ENCODE assay signal across 32 cellular contexts in the genomic region with DNA sequence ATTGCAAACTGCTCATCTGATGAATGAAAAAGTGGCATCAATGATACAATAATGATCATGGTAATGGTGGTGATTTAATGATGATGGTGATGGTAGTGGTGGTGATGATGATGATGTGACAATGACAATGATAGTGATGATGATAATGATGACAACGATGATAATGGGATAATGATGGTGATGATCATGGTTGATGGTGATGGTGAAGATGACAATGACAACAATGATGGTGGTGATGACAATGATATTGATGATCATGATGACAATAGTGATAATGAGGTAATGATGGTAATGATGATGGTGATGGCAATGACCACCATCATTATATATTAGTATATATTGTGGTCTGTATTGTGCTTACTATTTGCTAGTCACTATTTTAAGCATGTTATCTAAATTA.
"Had no signal": no experiment of that assay in that cellular context is flagged by ENCODE, and none has a peak within 500 bp of the region (broad histone marks: within the 10 kb centered on the region; RNA-seq: fewer than 3 reads in every experiment).

No MANE protein-coding gene starts in this region.

- H3K9me3 ChIP-seq: adrenal gland had no signal

- H3K27ac ChIP-seq: adrenal gland, body of pancreas, brain microvascular endothelial cell, breast epithelium, VCaP had no signal

- H3K27me3 ChIP-seq: adrenal gland, body of pancreas, brain microvascular endothelial cell had no signal

- DNase-seq: activated B cell treated with CpG ODN at 0.5 μM for 24 hours; activated CD4-positive, alpha-beta memory T cell treated with anti-CD3 and anti-CD28 coated beads for 36 hours; activated CD4-positive, alpha-beta T cell treated with anti-CD3 and anti-CD28 coated beads for 4 hours; activated CD4-positive, alpha-beta T cell treated with anti-CD3 and anti-CD28 coated beads, Interleukin-2, amount 10 ng/mL, durations not matched to agents 24 days and 14 days; activated CD4-positive, alpha-beta T cell treated with anti-CD3 and anti-CD28 coated beads, Interleukin-2, amount 50 U/mL, for 1 hour; activated CD4-positive, alpha-beta T cell treated with anti-CD3 and anti-CD28 coated beads, Interleukin-2, amount 50 U/mL, for 4 hours; activated CD4-positive, CD25-positive, alpha-beta regulatory T cell treated with anti-CD3 and anti-CD28 coated beads, Interleukin-2, amount 50 U/mL, for 72 hours; activated CD8-positive, alpha-beta memory T cell treated with anti-CD3 and anti-CD28 coated beads, Interleukin-2, amount 50 U/mL, for 4 hours; activated CD8-positive, alpha-beta T cell treated with anti-CD3 and anti-CD28 coated beads for 36 hours; activated effector memory CD4-positive, alpha-beta T cell treated with anti-CD3 and anti-CD28 coated beads, Interleukin-2, amount 50 U/mL, for 16 hours; activated gamma-delta T cell treated with Interleukin-2 at 50 U/mL for 16 hours; activated naive CD4-positive, alpha-beta T cell; activated naive CD4-positive, alpha-beta T cell treated with anti-CD3 and anti-CD28 coated beads for 36 hours; activated naive CD4-positive, alpha-beta T cell treated with anti-CD3 and anti-CD28 coated beads, Interleukin-2, amount 50 U/mL, for 16 hours; activated naive CD8-positive, alpha-beta T cell treated with anti-CD3 and anti-CD28 coated beads for 36 hours; activated T-cell treated with anti-CD3 and anti-CD28 coated beads for 4 hours; activated T-cell treated with anti-CD3 and anti-CD28 coated beads, Interleukin-2, amount 50 U/mL, for 1 hour; activated T-cell treated with anti-CD3 and anti-CD28 coated beads, Interleukin-2, amount 50 U/mL, for 4 hours; activated T-cell treated with anti-CD3 and anti-CD28 coated beads, Interleukin-2, amount 50 U/mL, for 72 hours; adrenal gland; amniotic stem cell; aorta; body of pancreas; brain microvascular endothelial cell; central memory CD4-positive, alpha-beta T cell; T-helper 1 cell; T-helper 2 cell; T-helper 9 cell had no signal

- FAIRE-seq: astrocyte, TTC549 had no signal

- H3K4me1 ChIP-seq: adrenal gland, body of pancreas, breast epithelium had no signal

- H3K4me3 ChIP-seq: adrenal gland, body of pancreas, breast epithelium had no signal

- H3K36me3 ChIP-seq: adrenal gland, brain microvascular endothelial cell, breast epithelium had no signal
